Comparison of ENCODE assay signal across 18 cellular contexts in the genomic region with DNA sequence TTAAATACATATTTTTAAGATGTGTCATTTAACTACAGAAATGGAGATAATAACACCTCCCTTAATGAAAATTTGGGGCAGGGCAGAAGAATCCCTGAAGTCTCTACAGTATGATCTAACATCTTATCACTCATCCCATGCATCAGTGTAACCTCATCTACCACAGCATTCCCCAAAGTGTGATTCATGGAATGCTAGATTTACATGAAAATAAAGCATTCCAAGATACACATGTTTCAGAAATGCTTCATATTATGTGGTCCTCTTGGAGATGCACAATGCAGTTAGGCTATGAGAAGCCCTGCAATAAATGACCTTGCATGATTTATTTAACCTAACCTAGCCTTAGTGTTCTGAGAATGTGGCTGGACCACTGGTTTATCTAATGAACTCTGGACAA.
DNase-seq lines count a peak whose midpoint lies in the region.
"Had no signal": no experiment of that assay in that cellular context is flagged by ENCODE, and none has a peak within 500 bp of the region (broad histone marks: within the 10 kb centered on the region; RNA-seq: fewer than 3 reads in every experiment).

No MANE protein-coding gene starts in this region.

- no peaks in the 10 kb centered on the region for H3K27me3 ChIP-seq in SJCRH30
- H3K27me3 ChIP-seq: cardiac muscle cell had no signal

- H3K4me1 ChIP-seq in SJCRH30: peaks cover 35% of the 10 kb centered on the region

- DNase-seq in GM04504 (ENCODE audit: low read depth) (peak; percentile 68), SJCRH30 (peak in 1 of 2 experiments; percentile 46), fibroblast of gingiva (ENCODE audit: low read depth) (peak; percentile 40), renal cortical epithelial cell (ENCODE audit: low read depth) (peak; percentile 38), amygdala (lab: John Stamatoyannopoulos, UW) (no peak), MV-4-11 (lab: John Stamatoyannopoulos, UW) (no peak), NCI-H2081 treated with DMSO at 0.1 percent for 48 hours (lab: John Stamatoyannopoulos, UW) (no peak)
- DNase-seq in stimulated activated CD4-positive, alpha-beta T cell treated with anti-CD3 and anti-CD28 coated beads, Interleukin-2, amount 100 ng/mL, for 48 hours: no peak
- DNase-seq: activated CD4-positive, alpha-beta T cell treated with anti-CD3 and anti-CD28 coated beads, Interleukin-2, amount 10 ng/mL, durations not matched to agents 7 days and 5 days; CD4-positive, alpha-beta memory T cell; GOT3; Karpas-422; NCI-H187 treated with DMSO at 0.1 percent for 48 hours; NCI-H748 treated with DMSO at 0.1 percent for 48 hours; Right ventricle myocardium superior; stimulated activated naive B cell treated with anti-CD40 and anti-IgM and Interleukin-4, amounts not matched to agents 10 μg/mL and 1 μg/mL and 100 μg/mL, for 72 hours; T1000 had no signal

- H3K27ac ChIP-seq in SJCRH30: peak overlapping the region; percentile 42
- H3K27ac ChIP-seq: cardiac muscle cell had no signal

- no peak overlapping the region for H3K4me3 ChIP-seq in SJCRH30
- H3K4me3 ChIP-seq: cardiac muscle cell had no signal

- H3K9me3 ChIP-seq in SJCRH30 (replicated peaks): no peaks in the 10 kb centered on the region

- no peaks in the 10 kb centered on the region for H3K36me3 ChIP-seq in SJCRH30
- H3K36me3 ChIP-seq: cardiac muscle cell had no signal

Comparison
In these comparisons a context has a peak if more than half of its experiments do, and no peak if none do; other contexts are left out.
1. DNase-seq: peak in GM04504 (single experiment), fibroblast of gingiva (single experiment) and renal cortical epithelial cell (single experiment); none in amygdala (0 of 56), stimulated activated CD4-positive, alpha-beta T cell treated with anti-CD3 and anti-CD28 coated beads, Interleukin-2, amount 100 ng/mL, for 48 hours (0 of 2), MV-4-11 (single experiment) and NCI-H2081 treated with DMSO at 0.1 percent for 48 hours (single experiment).